ENCODE assay signal across 30 cellular contexts in the genomic region with DNA sequence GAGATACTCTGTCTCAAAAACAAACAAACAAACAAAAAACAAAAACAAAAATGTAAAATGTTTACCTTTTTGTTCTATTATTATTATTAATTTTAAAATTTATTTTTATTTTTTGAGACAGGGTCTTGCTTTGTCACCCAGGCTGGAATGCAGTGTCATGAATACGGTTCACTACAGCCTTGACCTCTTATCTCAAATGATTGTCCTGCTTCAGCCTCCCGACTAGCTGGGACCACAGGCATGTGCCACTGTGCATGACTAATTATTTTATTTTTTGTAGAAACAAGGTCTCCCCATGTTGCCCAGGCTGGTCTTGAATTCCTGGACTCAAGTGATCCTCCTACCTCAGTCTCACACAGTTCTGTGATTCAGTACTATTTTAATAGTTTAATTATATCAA.
"Had no signal": no experiment of that assay in that cellular context is flagged by ENCODE, and none has a peak within 500 bp of the region (broad histone marks: within the 10 kb centered on the region; RNA-seq: fewer than 3 reads in every experiment).

No MANE protein-coding gene starts in this region.

- ATAC-seq: activated CD4-positive, alpha-beta T cell treated with anti-CD3 and anti-CD28 coated beads for 36 hours; activated CD8-positive, alpha-beta memory T cell treated with anti-CD3 and anti-CD28 coated beads, Interleukin-2, amount 10 ng/mL, durations not matched to agents 7 days and 5 days; activated CD8-positive, alpha-beta T cell treated with anti-CD3 and anti-CD28 coated beads, Interleukin-2, amount 10 ng/mL, durations not matched to agents 7 days and 5 days; activated naive CD8-positive, alpha-beta T cell treated with anti-CD3 and anti-CD28 coated beads, Interleukin-2, amount 50 U/mL, for 24 hours; gastroesophageal sphincter; T-helper 17 cell had no signal

- H3K36me3 ChIP-seq: adrenal gland, ascending aorta, esophagus squamous epithelium, gastroesophageal sphincter had no signal

- H3K27ac ChIP-seq: adrenal gland, ascending aorta, epithelial cell of prostate, esophagus squamous epithelium, gastroesophageal sphincter had no signal

- H3K9me3 ChIP-seq: adrenal gland, ascending aorta, esophagus squamous epithelium, gastroesophageal sphincter had no signal

- H3K4me3 ChIP-seq: adrenal gland, ascending aorta, esophagus squamous epithelium, gastroesophageal sphincter had no signal

- H3K27me3 ChIP-seq: adrenal gland, ascending aorta, esophagus squamous epithelium, gastroesophageal sphincter had no signal

- FAIRE-seq: colon, endometrium, endothelial cell of umbilical vein had no signal

- DNase-seq: activated CD4-positive, alpha-beta memory T cell treated with anti-CD3 and anti-CD28 coated beads for 36 hours; activated CD4-positive, alpha-beta T cell treated with anti-CD3 and anti-CD28 coated beads for 36 hours; activated CD4-positive, alpha-beta T cell treated with anti-CD3 and anti-CD28 coated beads, Interleukin-2, amount 10 ng/mL, durations not matched to agents 24 days and 14 days; activated CD4-positive, CD25-positive, alpha-beta regulatory T cell; activated CD4-positive, CD25-positive, alpha-beta regulatory T cell treated with anti-CD3 and anti-CD28 coated beads, Interleukin-2, amount 50 U/mL, for 72 hours; activated CD8-positive, alpha-beta memory T cell treated with anti-CD3 and anti-CD28 coated beads, Interleukin-2, amount 10 ng/mL, durations not matched to agents 7 days and 5 days; activated CD8-positive, alpha-beta memory T cell treated with anti-CD3 and anti-CD28 coated beads, Interleukin-2, amount 50 U/mL, for 4 hours; activated CD8-positive, alpha-beta T cell treated with anti-CD3 and anti-CD28 coated beads, Interleukin-2, amount 10 ng/mL, durations not matched to agents 7 days and 5 days; activated effector memory CD4-positive, alpha-beta T cell treated with anti-CD3 and anti-CD28 coated beads, Interleukin-2, amount 50 U/mL, for 16 hours; activated naive CD4-positive, alpha-beta T cell treated with anti-CD3 and anti-CD28 coated beads for 36 hours; activated naive CD8-positive, alpha-beta T cell treated with anti-CD3 and anti-CD28 coated beads for 36 hours; activated naive CD8-positive, alpha-beta T cell treated with anti-CD3 and anti-CD28 coated beads, Interleukin-2, amount 50 U/mL, for 24 hours; activated T-cell treated with anti-CD3 and anti-CD28 coated beads, Interleukin-2, amount 50 U/mL, for 1 hour; activated T-cell treated with anti-CD3 and anti-CD28 coated beads, Interleukin-2, amount 50 U/mL, for 48 hours; adrenal gland; caudate nucleus; cortex of kidney; dermis blood vessel endothelial cell; effector CD8-positive, alpha-beta T cell; esophagus squamous epithelium; foreskin melanocyte; T-helper 1 cell; T-helper 17 cell; T1000 had no signal
